ENCODE assay signal across 15 cellular contexts in the genomic region with DNA sequence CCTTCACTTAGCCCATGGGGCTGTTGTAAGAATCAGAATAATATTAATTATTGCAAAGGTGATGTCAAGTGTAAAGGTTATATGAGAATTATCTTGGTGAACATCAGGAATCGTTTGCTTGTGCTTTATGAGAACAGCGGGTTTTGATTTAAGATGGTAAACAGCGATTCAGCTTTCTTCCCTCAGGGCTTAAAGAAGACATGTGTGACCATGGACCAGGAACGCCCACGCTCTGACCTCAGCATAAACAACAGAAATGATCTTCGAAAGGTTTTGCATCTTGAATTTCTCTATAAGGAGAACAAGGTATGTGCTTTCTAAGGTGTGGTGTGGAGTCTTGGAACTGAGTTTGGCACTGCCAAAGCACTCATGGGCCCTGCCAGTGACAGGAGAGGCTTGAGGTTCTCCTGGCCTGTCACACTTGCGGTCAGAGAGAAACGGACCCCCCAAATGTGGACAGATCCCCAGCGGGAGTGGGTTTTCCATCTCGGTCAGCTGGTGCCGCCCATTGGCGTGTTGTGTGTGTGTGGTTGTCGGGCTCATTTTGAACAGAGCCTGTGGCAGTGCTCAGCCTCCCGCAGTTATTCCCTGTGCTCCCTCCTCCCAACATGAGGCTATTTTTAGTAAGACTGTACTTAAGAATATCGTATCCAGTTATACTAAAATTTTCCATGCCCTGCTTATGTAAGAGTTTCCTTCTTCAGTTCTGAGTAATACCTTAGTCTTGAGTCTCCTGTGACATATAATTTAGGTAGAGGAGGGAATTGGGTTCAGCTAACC. TPM values are rescaled to one million over a fixed set of nuclear protein-coding genes. Genes with fewer than 3 reads are reported as not detected.
DNase-seq lines count a peak whose midpoint lies in the region; ATAC-seq and TF ChIP-seq lines count a peak whose summit lies in the region.
"Had no signal": no experiment of that assay in that cellular context is flagged by ENCODE, and none has a peak within 500 bp of the region (broad histone marks: within the 10 kb centered on the region; RNA-seq: fewer than 3 reads in every experiment).

No MANE protein-coding gene starts in this region.

- no peak overlapping the region for H3K9ac ChIP-seq in H9 (ENCODE audit: extremely low read depth, insufficient read length, low read length)
- H3K9ac ChIP-seq: BLaER1 treated with 17β-estradiol and CSF1 and Interleukin-3, amounts not matched to agents 10 nM and 100 nM; parathyroid adenoma had no signal

- peak; percentile 66 for ATAC-seq in lung (ENCODE audit: insufficient read depth, low FRiP score)
- ATAC-seq: GM12878 had no signal

- peaks cover 6 to 9% of the 10 kb centered on the region in 2 donors for H3K36me3 ChIP-seq in lung (ENCODE audit: control insufficient read depth in 2 of 2, insufficient read depth in 2 of 2, low read length in 2 of 2)
- peaks cover 0 to 3% of the 10 kb centered on the region in 2 donors for H3K36me3 ChIP-seq in vagina

- H3K4ac ChIP-seq in H9 (ENCODE audit: low read depth, low read length), result no peak overlapping the region

- no peak overlapping the region for H3K4me3 ChIP-seq in fibroblast of mammary gland (ENCODE audit: control insufficient read depth, low read depth, low read length)
- no peak overlapping the region for H3K4me3 ChIP-seq in lung
- H3K4me3 ChIP-seq in vagina, result no peak overlapping the region
- H3K4me3 ChIP-seq: BLaER1 treated with 17β-estradiol and CSF1 and Interleukin-3, amounts not matched to agents 10 nM and 100 nM; GM12878; SK-N-MC had no signal

- H3K4me1 ChIP-seq in lung (ENCODE audit: control insufficient read depth in 2 of 2, insufficient read depth in 2 of 2, low read length in 2 of 2) (peaks cover 0 to 7% of the 10 kb centered on the region in 2 donors), vagina (no peaks in the 10 kb centered on the region), H9 (ENCODE audit: insufficient read depth, low read length) (no peaks in the 10 kb centered on the region)
- H3K4me1 ChIP-seq: BLaER1 treated with 17β-estradiol and CSF1 and Interleukin-3, amounts not matched to agents 10 nM and 100 nM; parathyroid adenoma had no signal

- H3K79me2 ChIP-seq in H9 (ENCODE audit: insufficient read depth, low read length), result no peaks in the 10 kb centered on the region

- no peaks in the 10 kb centered on the region for H4K20me1 ChIP-seq in H9 (ENCODE audit: control insufficient read depth, insufficient read depth, insufficient read length)
- H4K20me1 ChIP-seq: BLaER1 treated with 17β-estradiol and CSF1 and Interleukin-3, amounts not matched to agents 10 nM and 100 nM had no signal

- no peaks in the 10 kb centered on the region for H3K79me1 ChIP-seq in H9 (ENCODE audit: insufficient read depth, low read depth, low read length, poor library complexity, severe bottlenecking)

- no peak overlapping the region for H2BK5ac ChIP-seq in H9 (ENCODE audit: insufficient read length, low read length)

- no peak overlapping the region for H3K4me2 ChIP-seq in H9 (ENCODE audit: insufficient read depth, insufficient read length, low read length)
- H3K4me2 ChIP-seq: BLaER1 treated with 17β-estradiol and CSF1 and Interleukin-3, amounts not matched to agents 10 nM and 100 nM had no signal

- no peak overlapping the region for H4K8ac ChIP-seq in H9 (replicated peaks; ENCODE audit: insufficient read length, low read depth, low read length)

- DNase-seq in RPMI7951 (ENCODE audit: low read depth) (peak; percentile 93), fibroblast of mammary gland (ENCODE audit: low read depth) (peak; percentile 51), lung (ENCODE audit: low spot score) (no peak), stromal cell of bone marrow (ENCODE audit: low read depth) (peak; percentile 85), vagina (ENCODE audit: extremely low spot score in 2 of 2) (no peak), H9 (no peak), germinal center (ENCODE audit: low spot score) (no peak)
- DNase-seq in activated CD4-positive, alpha-beta T cell treated with anti-CD3 and anti-CD28 coated beads, Interleukin-2, amount 50 U/mL, for 1 hour, result no peak
- DNase-seq: midbrain had no signal

- no peak overlapping the region for H3K56ac ChIP-seq in H9 (ENCODE audit: insufficient read length, low read depth, low read length)

- intact Hi-C loops in vagina (cut with DNase I), result no loop called here

- no peak overlapping the region for H2BK12ac ChIP-seq in H9 (ENCODE audit: insufficient read length, low read depth, low read length)

- H2BK20ac ChIP-seq in H9 (ENCODE audit: low read depth, low read length, poor library complexity, severe bottlenecking), result no peak overlapping the region

- no peak for TF ChIP-seq POLR2A in vagina (IDR thresholded peaks at IDR 0.05)

- H4K91ac ChIP-seq in H9 (ENCODE audit: insufficient read length, low read depth, low read length), result no peak overlapping the region

- peaks cover 0 to 15% (median 8%) of the 10 kb centered on the region in 3 experiments; a peak in 4 of 7 replicates for H3K36me3 Mint-ChIP-seq in H9 (ENCODE audit: insufficient read depth in 1 of 3, low read depth in 3 of 3)
- H3K36me3 Mint-ChIP-seq: activated naive CD4-positive, alpha-beta T cell treated with anti-CD3 and anti-CD28 coated beads, Interleukin-2, amount 50 U/mL, for 24 hours had no signal

- H3K14ac ChIP-seq in H9 (ENCODE audit: insufficient read depth, low read length), result no peak overlapping the region

- H3K27ac ChIP-seq in lung (ENCODE audit: low read depth in 1 of 2, low read length in 1 of 2) (peak overlapping the region; percentile 1 to 76), vagina (no peak overlapping the region), H9 (ENCODE audit: insufficient read length, low read depth, low read length) (no peak overlapping the region)
- H3K27ac ChIP-seq: BLaER1 treated with 17β-estradiol and CSF1 and Interleukin-3, amounts not matched to agents 10 nM and 100 nM; parathyroid adenoma; SK-N-MC had no signal

- TF ChIP-seq CTCF in fibroblast of mammary gland (conservative IDR thresholded peaks at IDR 0.05; ENCODE audit: control insufficient read depth, insufficient read depth, low read depth, low read length) (no peak), lung (IDR thresholded peaks at IDR 0.05; ENCODE audit: control extremely low read depth, extremely low read depth) (no peak), vagina (IDR thresholded peaks at IDR 0.05) (no peak), H9 (conservative IDR thresholded peaks at IDR 0.05) (no peak)

- no peak overlapping the region for H3K27ac Mint-ChIP-seq in H9
- H3K27ac Mint-ChIP-seq: activated naive CD4-positive, alpha-beta T cell treated with anti-CD3 and anti-CD28 coated beads, Interleukin-2, amount 50 U/mL, for 24 hours had no signal

- H3K9me3 Mint-ChIP-seq in H9, result no peaks in the 10 kb centered on the region
- H3K9me3 Mint-ChIP-seq: activated naive CD4-positive, alpha-beta T cell treated with anti-CD3 and anti-CD28 coated beads, Interleukin-2, amount 50 U/mL, for 24 hours had no signal

- H3T11ph ChIP-seq in H9 (ENCODE audit: low read length), result no peak overlapping the region

- no peak overlapping the region for H3K18ac ChIP-seq in H9 (ENCODE audit: insufficient read length, low read depth, low read length)

- H3K9me3 ChIP-seq in lung (ENCODE audit: control insufficient read depth in 2 of 2, insufficient read depth in 1 of 2, low read length in 1 of 2) (no peaks in the 10 kb centered on the region), vagina (no peaks in the 10 kb centered on the region), H9 (ENCODE audit: control insufficient read depth, low read depth, low read length) (no peaks in the 10 kb centered on the region)
- H3K9me3 ChIP-seq: BLaER1 treated with 17β-estradiol and CSF1 and Interleukin-3, amounts not matched to agents 10 nM and 100 nM had no signal

- H3K4me3 Mint-ChIP-seq in H9, result no peak overlapping the region
- H3K4me3 Mint-ChIP-seq: activated naive CD4-positive, alpha-beta T cell treated with anti-CD3 and anti-CD28 coated beads, Interleukin-2, amount 50 U/mL, for 24 hours had no signal

- H2AK5ac ChIP-seq in H9 (ENCODE audit: insufficient read length, low read length), result no peak overlapping the region

- no peaks in the 10 kb centered on the region for H3K4me1 Mint-ChIP-seq in H9
- H3K4me1 Mint-ChIP-seq: activated naive CD4-positive, alpha-beta T cell treated with anti-CD3 and anti-CD28 coated beads, Interleukin-2, amount 50 U/mL, for 24 hours had no signal

- no peak overlapping the region for H2BK15ac ChIP-seq in H9 (ENCODE audit: low read depth, low read length)

- no peak overlapping the region for H2AFZ ChIP-seq in H9 (ENCODE audit: low read length)
- H2AFZ ChIP-seq: parathyroid adenoma had no signal

- 83 to 90% methylated on average over 15 of the region's 15 CpGs for WGBS in lung, 2 donors
- WGBS in H9 (ENCODE audit: extremely low coverage, insufficient read length, low lambda C conversion rate), result no CpG with 5 or more reads among the region's 15 CpGs

- no peak overlapping the region for H4K5ac ChIP-seq in H9 (ENCODE audit: insufficient read length, low read depth, low read length)

- H2BK120ac ChIP-seq in H9 (ENCODE audit: low read depth, low read length, poor library complexity, severe bottlenecking), result no peak overlapping the region

- H3K27me3 Mint-ChIP-seq in H9 (ENCODE audit: low read depth), result no peaks in the 10 kb centered on the region
- H3K27me3 Mint-ChIP-seq: activated naive CD4-positive, alpha-beta T cell treated with anti-CD3 and anti-CD28 coated beads, Interleukin-2, amount 50 U/mL, for 24 hours had no signal

- H3K27me3 ChIP-seq in lung (ENCODE audit: control insufficient read depth, insufficient read depth), result no peaks in the 10 kb centered on the region
- no peaks in the 10 kb centered on the region for H3K27me3 ChIP-seq in vagina
- no peaks in the 10 kb centered on the region for H3K27me3 ChIP-seq in H9 (ENCODE audit: insufficient read depth, low read length)
- H3K27me3 ChIP-seq: BLaER1 treated with 17β-estradiol and CSF1 and Interleukin-3, amounts not matched to agents 10 nM and 100 nM had no signal

- H3K23ac ChIP-seq in H9 (ENCODE audit: insufficient read length, low read depth, low read length), result no peak overlapping the region

- H3K23me2 ChIP-seq in H9 (ENCODE audit: insufficient read length, low read depth, low read length, poor library complexity, severe bottlenecking), result no peaks in the 10 kb centered on the region

RNA-seq across cellular contexts. Expression of a gene that starts 7.2 kb away (rescaled TPM):
- 26.4 and 27.0 TPM in 2 replicates for total RNA-seq in RPMI7951 (2014; rRNA removed; shearing (Covaris generic))
- total RNA-seq in lung (10 to 100 TPM; 13.3 to 24.1 TPM), vagina (10.3 TPM), H9 (2021) (2.6 and 3.1 TPM in 2 replicates)
- 1 to 10 TPM; 5.0 to 8.1 TPM for polyA plus RNA-seq in lung

RNA-seq across cellular contexts. Expression of a gene that starts 26.5 kb away (rescaled TPM):
- total RNA-seq in RPMI7951 (2014; rRNA removed; shearing (Covaris generic)), result 79.9 and 94.1 TPM in 2 replicates
- total RNA-seq in lung, result 100 to 1,000 TPM; 157 to 200 TPM
- 10 to 100 TPM; 88.7 to 97.2 TPM for polyA plus RNA-seq in lung
- total RNA-seq in vagina, result 5.6 TPM
- 0.59 and 0.70 TPM in 2 replicates for total RNA-seq in H9 (2021)
- total RNA-seq: M059J had no signal

Comparison
In these comparisons a context has a peak if more than half of its experiments do, and no peak if none do; other contexts are left out.
1. DNase-seq: peak in RPMI7951 (single experiment), fibroblast of mammary gland (single experiment) and stromal cell of bone marrow (single experiment); none in lung (single experiment), vagina (0 of 2), H9 (single experiment), germinal center (single experiment) and activated CD4-positive, alpha-beta T cell treated with anti-CD3 and anti-CD28 coated beads, Interleukin-2, amount 50 U/mL, for 1 hour (single experiment).
2. H3K27ac ChIP-seq: peak in lung (2 of 2); none in vagina (single experiment) and H9 (single experiment).
3. RNA of a gene that starts 26.5 kb away (total RNA-seq): 157 to 200 TPM in lung and 79.9 to 94.1 TPM in RPMI7951; 5.6 TPM in vagina (single experiment) and 0.59 to 0.70 TPM in H9; every median in the first group is over 10 times any median in the second.